In the genomic region with DNA sequence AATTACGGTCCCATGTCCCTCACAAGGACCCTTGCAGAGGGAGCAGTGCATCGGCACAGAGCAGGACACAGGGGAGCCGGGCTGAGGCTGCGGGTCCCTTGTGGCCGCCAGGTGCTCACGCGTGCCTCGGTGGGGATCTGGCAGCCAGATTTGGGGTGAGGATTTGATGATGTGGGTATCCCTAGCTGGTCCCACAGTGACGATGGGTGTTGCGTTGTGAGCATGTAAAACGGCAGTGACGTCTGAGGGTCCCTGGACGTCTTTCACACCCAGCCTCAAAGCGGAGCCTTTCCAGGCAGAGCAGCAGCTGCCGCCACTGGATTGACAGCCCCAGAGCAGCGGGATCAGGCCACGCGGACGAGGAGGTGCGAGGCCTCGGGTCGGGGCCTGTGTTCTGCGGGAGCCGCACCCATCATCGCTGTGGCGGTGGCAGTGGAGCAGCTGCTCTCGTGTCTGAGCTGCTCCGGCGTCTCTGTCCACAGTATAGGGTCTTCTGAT, we compare ENCODE assay signal across 8 cellular contexts. TPM values are rescaled to one million over a fixed set of nuclear protein-coding genes. Genes with fewer than 3 reads are reported as not detected.
A peak's percentile ranks its signal among the peaks of the same experiment; 100 is the strongest.
DNase-seq lines count a peak whose midpoint lies in the region; ATAC-seq and TF ChIP-seq lines count a peak whose summit lies in the region.

No MANE protein-coding gene starts in this region.

- H2AFZ ChIP-seq in PC-3 (ENCODE audit: low read length) (0 out of 2 replicates have a peak overlapping the region, but pooled peaks have one; percentile 25), osteoblast (ENCODE audit: low read length) (peak overlapping the region; percentile 83)

- no peaks in the 10 kb centered on the region for H3K27me3 ChIP-seq in CD4-positive, alpha-beta T cell (ENCODE audit: control insufficient read depth, insufficient read depth, low read length)
- H3K27me3 ChIP-seq in PC-3 (ENCODE audit: low read length) (no peaks in the 10 kb centered on the region), endodermal cell (ENCODE audit: control insufficient read depth, insufficient read depth, low read length, poor library complexity, severe bottlenecking) (no peaks in the 10 kb centered on the region), osteoblast (ENCODE audit: insufficient read depth, low read length) (no peaks in the 10 kb centered on the region)

- H3K27ac Mint-ChIP-seq in CD4-positive, alpha-beta T cell: peak overlapping the region; percentile 87
- no peak overlapping the region for H3K27ac Mint-ChIP-seq in endodermal cell

- H3K79me2 ChIP-seq in PC-3 (ENCODE audit: low read length): peaks cover 5% of the 10 kb centered on the region; the same call in 1 of the 2 replicates
- peaks cover 32% of the 10 kb centered on the region for H3K79me2 ChIP-seq in osteoblast (ENCODE audit: insufficient read depth, low read length)

- DNase-seq in CD4-positive, alpha-beta T cell: peak in 1 of 10 experiments; percentile 35
- no peak for DNase-seq in PC-3
- no peak for DNase-seq in endodermal cell
- DNase-seq in osteoblast (ENCODE audit: insufficient read length, low spot score, missing footprints): peak; percentile 76
- no peak for DNase-seq in retina
- DNase-seq in EL: no peak

- peak overlapping the region; percentile 56 for H3K27ac ChIP-seq in CD4-positive, alpha-beta T cell (ENCODE audit: low read depth, low read length)
- H3K27ac ChIP-seq in PC-3 (ENCODE audit: low read length) (peak overlapping the region; percentile 50), endodermal cell (ENCODE audit: low read depth, low read length) (peak overlapping the region; percentile 65), osteoblast (ENCODE audit: low read depth, low read length) (peak overlapping the region; percentile 68)

- H3K4me1 ChIP-seq in PC-3 (ENCODE audit: insufficient read depth, low read length): peaks cover 15% of the 10 kb centered on the region
- H3K4me1 ChIP-seq in endodermal cell (ENCODE audit: control insufficient read depth, insufficient read depth, low read length): no peaks in the 10 kb centered on the region
- peaks cover 15% of the 10 kb centered on the region for H3K4me1 ChIP-seq in osteoblast (ENCODE audit: insufficient read depth, low read length)

- no peaks in the 10 kb centered on the region for H3K9me3 Mint-ChIP-seq in CD4-positive, alpha-beta T cell
- H3K9me3 Mint-ChIP-seq in endodermal cell: no peaks in the 10 kb centered on the region

- H3K4me1 Mint-ChIP-seq in CD4-positive, alpha-beta T cell (ENCODE audit: low read depth): peaks cover 41% of the 10 kb centered on the region
- H3K4me1 Mint-ChIP-seq in endodermal cell: no peaks in the 10 kb centered on the region

- H3K4me2 ChIP-seq in PC-3 (ENCODE audit: low read length) (peak overlapping the region; percentile 85), osteoblast (ENCODE audit: insufficient read depth, low read length) (peak overlapping the region; percentile 93)

- POLR2A ChIA-PET in CD4-positive, alpha-beta T cell (lab: Charles Lee): interaction anchor here (0.8 to 1.1 kb wide), 3 partner anchors 10 to 123 kb away, joined by 3 read pairs; a partner anchor contains a TSS
- POLR2A ChIA-PET in PC-3 (lab: Charles Lee; ENCODE audit: unreplicated experiment): no interaction called here

- ATAC-seq in CD4-positive, alpha-beta T cell (ENCODE audit: poor library complexity): peak; percentile 27
- ATAC-seq in PC-3 (no peak), GM19397 (IDR thresholded peaks at IDR 0.05; ENCODE audit: unreplicated experiment) (no peak), HG02973 (IDR thresholded peaks at IDR 0.05; ENCODE audit: unreplicated experiment) (no peak)

- no peak for TF ChIP-seq CTCF in CD4-positive, alpha-beta T cell (IDR thresholded peaks at IDR 0.05)
- no peak for TF ChIP-seq CTCF in PC-3 (conservative IDR thresholded peaks at IDR 0.05; ENCODE audit: low read depth, low read length)
- TF ChIP-seq CTCF in endodermal cell (conservative IDR thresholded peaks at IDR 0.05): no peak
- no peak for TF ChIP-seq CTCF in osteoblast (IDR thresholded peaks at IDR 0.05; ENCODE audit: extremely low read depth, low read depth, low read length)

- CTCF ChIA-PET in CD4-positive, alpha-beta T cell (lab: Charles Lee): interaction anchor here (0.8 kb wide), 1 partner anchor 12 kb away, joined by 4 read pairs; no protein-coding TSS in a partner anchor
- CTCF ChIA-PET in PC-3 (lab: Charles Lee): no interaction called here

- BruUV-seq in PC-3 (replicated peaks; lab: Mats Ljungman, UMichigan): TSS peak; percentile 46

- peaks cover 29% of the 10 kb centered on the region for H3K36me3 ChIP-seq in PC-3 (ENCODE audit: low read depth, low read length)
- H3K36me3 ChIP-seq in endodermal cell (ENCODE audit: control insufficient read depth, insufficient read depth, low read length): peaks cover 49% of the 10 kb centered on the region
- H3K36me3 ChIP-seq in osteoblast (ENCODE audit: insufficient read depth, low read length): peaks cover 25% of the 10 kb centered on the region

- H3K27me3 Mint-ChIP-seq in CD4-positive, alpha-beta T cell: no peaks in the 10 kb centered on the region
- no peaks in the 10 kb centered on the region for H3K27me3 Mint-ChIP-seq in endodermal cell (ENCODE audit: insufficient read depth)

- H3K9ac ChIP-seq in PC-3 (ENCODE audit: low read length): peak overlapping the region; percentile 54
- H3K9ac ChIP-seq in endodermal cell (ENCODE audit: extremely low read depth, low read length, poor library complexity, severe bottlenecking): no peak overlapping the region

- H3K9me3 ChIP-seq in CD4-positive, alpha-beta T cell (ENCODE audit: control insufficient read depth, low read length): no peaks in the 10 kb centered on the region
- H3K9me3 ChIP-seq in PC-3 (ENCODE audit: low read length) (no peaks in the 10 kb centered on the region), endodermal cell (ENCODE audit: control insufficient read depth, low read length) (no peaks in the 10 kb centered on the region), osteoblast (ENCODE audit: low read depth, low read length) (no peaks in the 10 kb centered on the region)

- H3K4me3 Mint-ChIP-seq in CD4-positive, alpha-beta T cell: peak overlapping the region; percentile 85
- H3K4me3 Mint-ChIP-seq in endodermal cell: no peak overlapping the region

- intact Hi-C loops in CD4-positive, alpha-beta T cell (cut with DNase I, micrococcal nuclease): loop anchor here in 1 of 2 experiments (5.0 kb wide), 1 partner anchor 54 kb away; a partner anchor contains a TSS
- intact Hi-C loops in PC-3 (cut with micrococcal nuclease): no loop called here

- WGBS in endodermal cell (ENCODE audit: insufficient coverage in 1 of 2, insufficient read length in 1 of 2), 2 experiments: 88 to 91% methylated on average over 28 to 29 of the region's 29 CpGs

- no peaks in the 10 kb centered on the region for H3K9me2 ChIP-seq in PC-3 (replicated peaks; ENCODE audit: low read length)

- peaks cover 8% of the 10 kb centered on the region for H3K36me3 Mint-ChIP-seq in CD4-positive, alpha-beta T cell (ENCODE audit: low read depth)
- peaks cover 50% of the 10 kb centered on the region for H3K36me3 Mint-ChIP-seq in endodermal cell (ENCODE audit: low read depth)

- peak overlapping the region; percentile 63 for H3K4me3 ChIP-seq in PC-3 (ENCODE audit: low read length)
- no peak overlapping the region for H3K4me3 ChIP-seq in endodermal cell (ENCODE audit: low read length)
- peak overlapping the region; percentile 81 for H3K4me3 ChIP-seq in osteoblast (ENCODE audit: insufficient read depth, low read length)

- H4K20me1 ChIP-seq in PC-3 (ENCODE audit: low read length) (no peaks in the 10 kb centered on the region), osteoblast (ENCODE audit: insufficient read depth, low read length) (peaks cover 13% of the 10 kb centered on the region)

- peaks cover 10% of the 10 kb centered on the region for H3F3A ChIP-seq in PC-3 (ENCODE audit: low read length, unreplicated experiment)

RNA-seq across cellular contexts. Expression of a gene that starts 54.6 kb away (rescaled TPM):
- total RNA-seq in CD4-positive, alpha-beta T cell: 10 to 100 TPM; 49.8 to 54.3 TPM
- total RNA-seq in PC-3 (2014; rRNA removed) (101 and 110 TPM in 2 replicates), endodermal cell (10 to 100 TPM; 75.3 to 79.1 TPM), osteoblast (66.2 and 66.3 TPM in 2 replicates)
- 79.0 TPM for polyA plus RNA-seq in endodermal cell (2013, experiment 1 of 2)
- polyA plus RNA-seq in endodermal cell (2013, experiment 2 of 2): 79.4 TPM
